ENCODE assay signal across 1 cellular context in the genomic region with DNA sequence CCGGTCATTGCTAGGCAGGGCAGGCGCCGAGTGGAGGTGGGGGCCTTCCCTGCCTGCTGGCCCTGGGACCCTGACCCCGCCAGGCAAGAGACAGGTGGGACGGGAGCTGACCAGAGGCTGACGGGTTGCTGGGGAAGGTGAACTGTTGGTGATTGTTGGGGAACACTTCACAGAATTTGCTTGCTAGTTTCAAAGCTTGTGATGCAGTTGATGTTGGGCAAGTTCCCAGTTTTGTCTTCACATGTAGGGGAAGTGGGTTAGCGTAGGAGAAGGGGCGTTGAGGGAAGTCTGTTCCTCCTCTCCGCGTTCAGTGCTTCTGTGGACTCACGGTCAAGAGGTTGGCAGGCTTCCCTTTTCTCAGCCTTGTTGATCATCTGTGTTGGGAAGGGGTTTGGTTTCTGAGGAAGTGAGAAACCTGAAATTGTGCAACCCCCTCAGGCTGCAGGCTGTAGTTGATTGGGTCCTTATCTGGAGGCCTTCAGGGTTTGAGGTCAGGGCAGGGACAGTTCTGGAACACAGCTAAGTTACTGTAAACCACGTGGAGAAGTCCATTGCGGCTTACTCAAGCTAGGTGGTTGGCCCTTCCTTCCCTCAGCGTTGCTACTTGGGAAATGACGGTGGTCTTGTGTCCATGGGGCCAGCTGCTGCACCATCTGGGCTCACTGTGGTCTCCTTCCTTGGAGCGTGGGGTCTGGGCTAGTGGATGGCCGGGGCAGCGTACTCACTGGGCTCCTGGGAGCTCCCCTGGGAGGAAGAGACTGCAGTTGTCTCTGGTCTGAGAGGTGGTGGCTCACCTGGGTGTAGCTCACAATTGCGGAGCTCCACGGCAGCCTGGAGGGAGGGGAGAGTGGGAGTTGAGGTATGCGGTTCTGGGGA.
TF ChIP-seq lines count a peak whose summit lies in the region.

No MANE protein-coding gene starts in this region.

TF ChIP-seq in HepG2, 621 proteins besides CTCF, POLR2A, EP300 and RAD21 (continued from another document and continues in another):
- TF ChIP-seq, protein P1, sequence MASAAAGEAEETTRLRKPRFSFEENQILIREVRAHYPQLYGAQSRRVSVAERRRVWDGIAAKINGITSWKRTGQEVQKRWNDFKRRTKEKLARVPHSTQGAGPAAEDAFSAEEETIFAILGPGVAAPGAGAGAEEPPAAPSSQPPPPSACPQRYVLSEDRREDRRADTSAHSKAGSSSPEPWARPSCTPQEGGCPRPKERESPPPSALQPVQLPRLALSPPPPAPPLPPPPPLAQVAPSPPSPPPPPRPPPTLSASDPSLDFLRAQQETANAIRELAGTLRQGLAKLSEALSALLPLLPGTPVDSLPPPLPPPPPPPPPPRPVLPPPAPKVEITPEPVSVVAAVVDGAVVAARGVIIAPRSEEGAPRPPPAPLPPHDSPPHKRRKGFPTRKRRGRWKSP (CRISPR knock-in tag; IDR thresholded peaks at IDR 0.05): peak; percentile 67; the same call in 1 of the 2 replicates
- TF ChIP-seq KDM4B (CRISPR knock-in tag; IDR thresholded peaks at IDR 0.05) (no peak), MBD4 (IDR thresholded peaks at IDR 0.05; ENCODE audit: borderline replicate concordance, low read length) (0 out of 2 replicates have a peak, but pooled peaks have one; percentile 46), KLF15 (CRISPR knock-in tag; IDR thresholded peaks at IDR 0.05; ENCODE audit: borderline replicate concordance) (no peak), HDAC1 (CRISPR knock-in tag; IDR thresholded peaks at IDR 0.05) (0 out of 2 replicates have a peak, but pooled peaks have one; percentile 29), U2AF2 (IDR thresholded peaks at IDR 0.05; ENCODE audit: low read depth, low read length) (no peak), EEA1 (CRISPR knock-in tag; IDR thresholded peaks at IDR 0.05; ENCODE audit: borderline replicate concordance) (no peak), ZFP41 (CRISPR knock-in tag; IDR thresholded peaks at IDR 0.05; ENCODE audit: borderline replicate concordance) (no peak), RFXANK (CRISPR knock-in tag; IDR thresholded peaks at IDR 0.05) (no peak), POLR2AphosphoS2 (IDR thresholded peaks at IDR 0.05; ENCODE audit: low read depth, low read length) (peak; percentile 75), SOX13 (IDR thresholded peaks at IDR 0.05) (no peak), SOX13 (CRISPR knock-in tag; conservative IDR thresholded peaks at IDR 0.05 in 1 of 2, IDR thresholded peaks at IDR 0.05 in 1 of 2) (0 out of 4 replicates have a peak, but pooled peaks have one; percentile 13 to 58), ZNF670 (CRISPR knock-in tag; IDR thresholded peaks at IDR 0.05; ENCODE audit: borderline replicate concordance) (no peak), ZNF337 (CRISPR knock-in tag; IDR thresholded peaks at IDR 0.05; ENCODE audit: borderline replicate concordance, low read depth) (no peak), POLR2AphosphoS5 (IDR thresholded peaks at IDR 0.05; ENCODE audit: low read depth, low read length) (peak; percentile 43), SP4 (CRISPR knock-in tag; IDR thresholded peaks at IDR 0.05) (peak; percentile 36; the same call in 1 of the 2 replicates), SSRP1 (CRISPR knock-in tag; IDR thresholded peaks at IDR 0.05) (peak; percentile 44; the same call in 1 of the 2 replicates), ZNF326 (CRISPR knock-in tag; IDR thresholded peaks at IDR 0.05; ENCODE audit: borderline replicate concordance) (no peak), ZNF569 (CRISPR knock-in tag; IDR thresholded peaks at IDR 0.05; ENCODE audit: borderline replicate concordance) (no peak), CHD2 (IDR thresholded peaks at IDR 0.05; ENCODE audit: low read depth, low read length) (no peak), SAP130 (CRISPR knock-in tag; IDR thresholded peaks at IDR 0.05; ENCODE audit: low read depth) (peak; percentile 50; the same call in 1 of the 2 replicates)
- TF ChIP-seq, protein P2, sequence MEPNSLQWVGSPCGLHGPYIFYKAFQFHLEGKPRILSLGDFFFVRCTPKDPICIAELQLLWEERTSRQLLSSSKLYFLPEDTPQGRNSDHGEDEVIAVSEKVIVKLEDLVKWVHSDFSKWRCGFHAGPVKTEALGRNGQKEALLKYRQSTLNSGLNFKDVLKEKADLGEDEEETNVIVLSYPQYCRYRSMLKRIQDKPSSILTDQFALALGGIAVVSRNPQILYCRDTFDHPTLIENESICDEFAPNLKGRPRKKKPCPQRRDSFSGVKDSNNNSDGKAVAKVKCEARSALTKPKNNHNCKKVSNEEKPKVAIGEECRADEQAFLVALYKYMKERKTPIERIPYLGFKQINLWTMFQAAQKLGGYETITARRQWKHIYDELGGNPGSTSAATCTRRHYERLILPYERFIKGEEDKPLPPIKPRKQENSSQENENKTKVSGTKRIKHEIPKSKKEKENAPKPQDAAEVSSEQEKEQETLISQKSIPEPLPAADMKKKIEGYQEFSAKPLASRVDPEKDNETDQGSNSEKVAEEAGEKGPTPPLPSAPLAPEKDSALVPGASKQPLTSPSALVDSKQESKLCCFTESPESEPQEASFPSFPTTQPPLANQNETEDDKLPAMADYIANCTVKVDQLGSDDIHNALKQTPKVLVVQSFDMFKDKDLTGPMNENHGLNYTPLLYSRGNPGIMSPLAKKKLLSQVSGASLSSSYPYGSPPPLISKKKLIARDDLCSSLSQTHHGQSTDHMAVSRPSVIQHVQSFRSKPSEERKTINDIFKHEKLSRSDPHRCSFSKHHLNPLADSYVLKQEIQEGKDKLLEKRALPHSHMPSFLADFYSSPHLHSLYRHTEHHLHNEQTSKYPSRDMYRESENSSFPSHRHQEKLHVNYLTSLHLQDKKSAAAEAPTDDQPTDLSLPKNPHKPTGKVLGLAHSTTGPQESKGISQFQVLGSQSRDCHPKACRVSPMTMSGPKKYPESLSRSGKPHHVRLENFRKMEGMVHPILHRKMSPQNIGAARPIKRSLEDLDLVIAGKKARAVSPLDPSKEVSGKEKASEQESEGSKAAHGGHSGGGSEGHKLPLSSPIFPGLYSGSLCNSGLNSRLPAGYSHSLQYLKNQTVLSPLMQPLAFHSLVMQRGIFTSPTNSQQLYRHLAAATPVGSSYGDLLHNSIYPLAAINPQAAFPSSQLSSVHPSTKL (CRISPR knock-in tag; IDR thresholded peaks at IDR 0.05): no peak
- TF ChIP-seq, protein P3, sequence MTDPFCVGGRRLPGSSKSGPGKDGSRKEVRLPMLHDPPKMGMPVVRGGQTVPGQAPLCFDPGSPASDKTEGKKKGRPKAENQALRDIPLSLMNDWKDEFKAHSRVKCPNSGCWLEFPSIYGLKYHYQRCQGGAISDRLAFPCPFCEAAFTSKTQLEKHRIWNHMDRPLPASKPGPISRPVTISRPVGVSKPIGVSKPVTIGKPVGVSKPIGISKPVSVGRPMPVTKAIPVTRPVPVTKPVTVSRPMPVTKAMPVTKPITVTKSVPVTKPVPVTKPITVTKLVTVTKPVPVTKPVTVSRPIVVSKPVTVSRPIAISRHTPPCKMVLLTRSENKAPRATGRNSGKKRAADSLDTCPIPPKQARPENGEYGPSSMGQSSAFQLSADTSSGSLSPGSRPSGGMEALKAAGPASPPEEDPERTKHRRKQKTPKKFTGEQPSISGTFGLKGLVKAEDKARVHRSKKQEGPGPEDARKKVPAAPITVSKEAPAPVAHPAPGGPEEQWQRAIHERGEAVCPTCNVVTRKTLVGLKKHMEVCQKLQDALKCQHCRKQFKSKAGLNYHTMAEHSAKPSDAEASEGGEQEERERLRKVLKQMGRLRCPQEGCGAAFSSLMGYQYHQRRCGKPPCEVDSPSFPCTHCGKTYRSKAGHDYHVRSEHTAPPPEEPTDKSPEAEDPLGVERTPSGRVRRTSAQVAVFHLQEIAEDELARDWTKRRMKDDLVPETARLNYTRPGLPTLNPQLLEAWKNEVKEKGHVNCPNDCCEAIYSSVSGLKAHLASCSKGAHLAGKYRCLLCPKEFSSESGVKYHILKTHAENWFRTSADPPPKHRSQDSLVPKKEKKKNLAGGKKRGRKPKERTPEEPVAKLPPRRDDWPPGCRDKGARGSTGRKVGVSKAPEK (CRISPR knock-in tag; IDR thresholded peaks at IDR 0.05; ENCODE audit: borderline replicate concordance): no peak
- TF ChIP-seq, protein P4, sequence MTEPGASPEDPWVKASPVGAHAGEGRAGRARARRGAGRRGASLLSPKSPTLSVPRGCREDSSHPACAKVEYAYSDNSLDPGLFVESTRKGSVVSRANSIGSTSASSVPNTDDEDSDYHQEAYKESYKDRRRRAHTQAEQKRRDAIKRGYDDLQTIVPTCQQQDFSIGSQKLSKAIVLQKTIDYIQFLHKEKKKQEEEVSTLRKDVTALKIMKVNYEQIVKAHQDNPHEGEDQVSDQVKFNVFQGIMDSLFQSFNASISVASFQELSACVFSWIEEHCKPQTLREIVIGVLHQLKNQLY (CRISPR knock-in tag; IDR thresholded peaks at IDR 0.05): no peak
- TF ChIP-seq, protein P5, sequence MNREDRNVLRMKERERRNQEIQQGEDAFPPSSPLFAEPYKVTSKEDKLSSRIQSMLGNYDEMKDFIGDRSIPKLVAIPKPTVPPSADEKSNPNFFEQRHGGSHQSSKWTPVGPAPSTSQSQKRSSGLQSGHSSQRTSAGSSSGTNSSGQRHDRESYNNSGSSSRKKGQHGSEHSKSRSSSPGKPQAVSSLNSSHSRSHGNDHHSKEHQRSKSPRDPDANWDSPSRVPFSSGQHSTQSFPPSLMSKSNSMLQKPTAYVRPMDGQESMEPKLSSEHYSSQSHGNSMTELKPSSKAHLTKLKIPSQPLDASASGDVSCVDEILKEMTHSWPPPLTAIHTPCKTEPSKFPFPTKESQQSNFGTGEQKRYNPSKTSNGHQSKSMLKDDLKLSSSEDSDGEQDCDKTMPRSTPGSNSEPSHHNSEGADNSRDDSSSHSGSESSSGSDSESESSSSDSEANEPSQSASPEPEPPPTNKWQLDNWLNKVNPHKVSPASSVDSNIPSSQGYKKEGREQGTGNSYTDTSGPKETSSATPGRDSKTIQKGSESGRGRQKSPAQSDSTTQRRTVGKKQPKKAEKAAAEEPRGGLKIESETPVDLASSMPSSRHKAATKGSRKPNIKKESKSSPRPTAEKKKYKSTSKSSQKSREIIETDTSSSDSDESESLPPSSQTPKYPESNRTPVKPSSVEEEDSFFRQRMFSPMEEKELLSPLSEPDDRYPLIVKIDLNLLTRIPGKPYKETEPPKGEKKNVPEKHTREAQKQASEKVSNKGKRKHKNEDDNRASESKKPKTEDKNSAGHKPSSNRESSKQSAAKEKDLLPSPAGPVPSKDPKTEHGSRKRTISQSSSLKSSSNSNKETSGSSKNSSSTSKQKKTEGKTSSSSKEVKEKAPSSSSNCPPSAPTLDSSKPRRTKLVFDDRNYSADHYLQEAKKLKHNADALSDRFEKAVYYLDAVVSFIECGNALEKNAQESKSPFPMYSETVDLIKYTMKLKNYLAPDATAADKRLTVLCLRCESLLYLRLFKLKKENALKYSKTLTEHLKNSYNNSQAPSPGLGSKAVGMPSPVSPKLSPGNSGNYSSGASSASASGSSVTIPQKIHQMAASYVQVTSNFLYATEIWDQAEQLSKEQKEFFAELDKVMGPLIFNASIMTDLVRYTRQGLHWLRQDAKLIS (CRISPR knock-in tag; IDR thresholded peaks at IDR 0.05): 0 out of 2 replicates have a peak, but pooled peaks have one; percentile 42
- TF ChIP-seq, protein P6, sequence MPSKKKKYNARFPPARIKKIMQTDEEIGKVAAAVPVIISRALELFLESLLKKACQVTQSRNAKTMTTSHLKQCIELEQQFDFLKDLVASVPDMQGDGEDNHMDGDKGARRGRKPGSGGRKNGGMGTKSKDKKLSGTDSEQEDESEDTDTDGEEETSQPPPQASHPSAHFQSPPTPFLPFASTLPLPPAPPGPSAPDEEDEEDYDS (CRISPR knock-in tag; IDR thresholded peaks at IDR 0.05): no peak
- TF ChIP-seq, protein P7, sequence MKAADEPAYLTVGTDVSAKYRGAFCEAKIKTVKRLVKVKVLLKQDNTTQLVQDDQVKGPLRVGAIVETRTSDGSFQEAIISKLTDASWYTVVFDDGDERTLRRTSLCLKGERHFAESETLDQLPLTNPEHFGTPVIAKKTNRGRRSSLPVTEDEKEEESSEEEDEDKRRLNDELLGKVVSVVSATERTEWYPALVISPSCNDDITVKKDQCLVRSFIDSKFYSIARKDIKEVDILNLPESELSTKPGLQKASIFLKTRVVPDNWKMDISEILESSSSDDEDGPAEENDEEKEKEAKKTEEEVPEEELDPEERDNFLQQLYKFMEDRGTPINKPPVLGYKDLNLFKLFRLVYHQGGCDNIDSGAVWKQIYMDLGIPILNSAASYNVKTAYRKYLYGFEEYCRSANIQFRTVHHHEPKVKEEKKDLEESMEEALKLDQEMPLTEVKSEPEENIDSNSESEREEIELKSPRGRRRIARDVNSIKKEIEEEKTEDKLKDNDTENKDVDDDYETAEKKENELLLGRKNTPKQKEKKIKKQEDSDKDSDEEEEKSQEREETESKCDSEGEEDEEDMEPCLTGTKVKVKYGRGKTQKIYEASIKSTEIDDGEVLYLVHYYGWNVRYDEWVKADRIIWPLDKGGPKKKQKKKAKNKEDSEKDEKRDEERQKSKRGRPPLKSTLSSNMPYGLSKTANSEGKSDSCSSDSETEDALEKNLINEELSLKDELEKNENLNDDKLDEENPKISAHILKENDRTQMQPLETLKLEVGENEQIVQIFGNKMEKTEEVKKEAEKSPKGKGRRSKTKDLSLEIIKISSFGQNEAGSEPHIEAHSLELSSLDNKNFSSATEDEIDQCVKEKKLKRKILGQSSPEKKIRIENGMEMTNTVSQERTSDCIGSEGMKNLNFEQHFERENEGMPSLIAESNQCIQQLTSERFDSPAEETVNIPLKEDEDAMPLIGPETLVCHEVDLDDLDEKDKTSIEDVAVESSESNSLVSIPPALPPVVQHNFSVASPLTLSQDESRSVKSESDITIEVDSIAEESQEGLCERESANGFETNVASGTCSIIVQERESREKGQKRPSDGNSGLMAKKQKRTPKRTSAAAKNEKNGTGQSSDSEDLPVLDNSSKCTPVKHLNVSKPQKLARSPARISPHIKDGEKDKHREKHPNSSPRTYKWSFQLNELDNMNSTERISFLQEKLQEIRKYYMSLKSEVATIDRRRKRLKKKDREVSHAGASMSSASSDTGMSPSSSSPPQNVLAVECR (CRISPR knock-in tag; IDR thresholded peaks at IDR 0.05; ENCODE audit: borderline replicate concordance): peak; percentile 39; the same call in 1 of the 2 replicates
- TF ChIP-seq, protein P8, sequence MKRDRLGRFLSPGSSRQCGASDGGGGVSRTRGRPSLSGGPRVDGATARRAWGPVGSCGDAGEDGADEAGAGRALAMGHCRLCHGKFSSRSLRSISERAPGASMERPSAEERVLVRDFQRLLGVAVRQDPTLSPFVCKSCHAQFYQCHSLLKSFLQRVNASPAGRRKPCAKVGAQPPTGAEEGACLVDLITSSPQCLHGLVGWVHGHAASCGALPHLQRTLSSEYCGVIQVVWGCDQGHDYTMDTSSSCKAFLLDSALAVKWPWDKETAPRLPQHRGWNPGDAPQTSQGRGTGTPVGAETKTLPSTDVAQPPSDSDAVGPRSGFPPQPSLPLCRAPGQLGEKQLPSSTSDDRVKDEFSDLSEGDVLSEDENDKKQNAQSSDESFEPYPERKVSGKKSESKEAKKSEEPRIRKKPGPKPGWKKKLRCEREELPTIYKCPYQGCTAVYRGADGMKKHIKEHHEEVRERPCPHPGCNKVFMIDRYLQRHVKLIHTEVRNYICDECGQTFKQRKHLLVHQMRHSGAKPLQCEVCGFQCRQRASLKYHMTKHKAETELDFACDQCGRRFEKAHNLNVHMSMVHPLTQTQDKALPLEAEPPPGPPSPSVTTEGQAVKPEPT (CRISPR knock-in tag; IDR thresholded peaks at IDR 0.05; ENCODE audit: low read depth): no peak
- TF ChIP-seq, protein P9, sequence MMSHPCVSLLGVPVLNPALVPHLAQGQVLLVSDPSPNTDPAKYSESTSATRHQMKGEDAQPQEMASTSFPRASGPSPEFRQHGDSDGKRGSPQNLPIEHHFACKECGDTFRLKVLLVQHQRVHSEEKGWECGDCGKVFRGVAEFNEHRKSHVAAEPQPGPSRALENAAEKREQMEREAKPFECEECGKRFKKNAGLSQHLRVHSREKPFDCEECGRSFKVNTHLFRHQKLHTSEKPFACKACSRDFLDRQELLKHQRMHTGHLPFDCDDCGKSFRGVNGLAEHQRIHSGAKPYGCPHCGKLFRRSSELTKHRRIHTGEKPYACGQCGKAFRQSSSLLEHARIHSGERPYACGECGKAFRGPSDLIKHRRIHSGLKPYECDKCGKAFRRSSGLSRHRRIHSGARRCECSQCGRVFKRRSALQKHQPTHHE (CRISPR knock-in tag; IDR thresholded peaks at IDR 0.05; ENCODE audit: borderline replicate concordance): 0 out of 2 replicates have a peak, but pooled peaks have one; percentile 40
